In the genomic region with DNA sequence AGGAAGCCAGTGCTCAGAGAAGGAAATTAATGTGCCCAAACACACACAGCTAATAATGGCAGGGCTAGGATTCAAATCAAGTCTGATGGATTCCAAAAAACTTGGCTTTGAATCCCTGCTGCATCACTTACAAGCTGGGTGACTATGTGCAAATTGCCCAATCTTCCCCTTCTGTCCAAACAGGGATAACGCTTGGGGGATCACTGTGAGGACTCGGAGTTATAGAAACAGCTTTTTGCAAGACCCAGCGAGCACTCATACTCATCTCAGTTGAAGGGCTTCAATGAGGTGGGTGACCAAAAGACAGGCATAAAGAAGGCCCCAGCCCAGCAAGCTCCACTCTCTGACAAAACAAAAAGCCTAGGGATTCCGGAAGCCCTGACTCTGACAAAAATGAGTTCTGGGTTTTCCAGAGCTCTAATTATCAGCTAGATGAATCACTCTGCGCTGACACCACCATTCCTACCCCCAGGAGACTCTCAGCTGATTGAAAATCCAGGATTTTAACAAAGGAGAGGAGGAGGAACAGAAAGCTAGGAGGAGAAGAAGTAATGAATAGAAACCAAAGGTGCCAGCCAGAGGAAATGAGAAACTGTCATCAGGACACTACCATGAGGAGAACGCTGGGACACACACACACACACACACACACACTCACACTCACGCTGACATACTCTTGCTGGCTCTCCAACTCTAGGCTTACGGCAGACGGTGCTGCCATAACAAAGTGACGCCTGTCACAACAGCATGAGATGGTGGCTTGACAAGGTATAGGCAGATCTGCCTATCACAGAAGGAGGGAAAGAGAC, we compare ENCODE assay signal across 8 cellular contexts. TPM values are rescaled to one million over a fixed set of nuclear protein-coding genes. Genes with fewer than 3 reads are reported as not detected.
DNase-seq lines count a peak whose midpoint lies in the region; ATAC-seq and TF ChIP-seq lines count a peak whose summit lies in the region.

No MANE protein-coding gene starts in this region.

- no peaks in the 10 kb centered on the region for H3K9me3 Mint-ChIP-seq in endothelial cell (ENCODE audit: unreplicated experiment)

- peak overlapping the region; percentile 90 for H3K4me2 ChIP-seq in neural cell (ENCODE audit: low read length)

- no peak for TF ChIP-seq RAD21 in neural cell (conservative IDR thresholded peaks at IDR 0.05)

- H3K4me3 ChIP-seq in neural cell (ENCODE audit: low read length): peak overlapping the region; percentile 67

- in situ Hi-C loops in SK-MEL-5 (cut with HindIII; ENCODE audit: low pct_unique_long_range_greater_than_20kb, low sequenced_read_pairs): no loop called here

- TF ChIP-seq EP300 in neural cell (conservative IDR thresholded peaks at IDR 0.05; ENCODE audit: poor library complexity, severe bottlenecking): peak; percentile 100

- peaks cover 12% of the 10 kb centered on the region for H3K36me3 Mint-ChIP-seq in endothelial cell (ENCODE audit: low read depth, unreplicated experiment)

- peaks cover 25% of the 10 kb centered on the region for H3K4me1 Mint-ChIP-seq in endothelial cell (ENCODE audit: unreplicated experiment)

- ATAC-seq in GM18868 (IDR thresholded peaks at IDR 0.05; ENCODE audit: unreplicated experiment) (no peak), GM18502 (IDR thresholded peaks at IDR 0.05; ENCODE audit: poor library complexity, unreplicated experiment) (no peak)

- no peaks in the 10 kb centered on the region for H3K9me2 ChIP-seq in neural cell (ENCODE audit: insufficient read depth, low read length)

- H3K27ac Mint-ChIP-seq in endothelial cell (ENCODE audit: unreplicated experiment): peak overlapping the region; percentile 93

- TF ChIP-seq CTCF in endothelial cell (IDR thresholded peaks at IDR 0.05; ENCODE audit: unreplicated experiment) (no peak), neural cell (IDR thresholded peaks at IDR 0.05; ENCODE audit: poor library complexity, severe bottlenecking) (peak; percentile 19), GM20000 (IDR thresholded peaks at IDR 0.05; ENCODE audit: extremely low read depth, missing control alignments) (no peak)

- no peaks in the 10 kb centered on the region for H3K9me3 ChIP-seq in neural cell (ENCODE audit: low read length)

- H3K79me2 ChIP-seq in neural cell (replicated peaks; ENCODE audit: insufficient read depth, low read length): peaks cover 15% of the 10 kb centered on the region

- no peaks in the 10 kb centered on the region for H3K36me3 ChIP-seq in neural cell (ENCODE audit: insufficient read depth, low read length)

- DNase-seq in DMS53 (lab: John Stamatoyannopoulos, UW): peak; percentile 31
- no peak for DNase-seq in DMS53 treated with DMSO at 0.1 percent for 48 hours (lab: John Stamatoyannopoulos, UW; ENCODE audit: unreplicated experiment)
- DNase-seq in SK-MEL-5 (ENCODE audit: low read depth, low spot score): peak; percentile 55
- DNase-seq in endothelial cell (ENCODE audit: low spot score): no peak
- DNase-seq in GM20000 (ENCODE audit: low spot score): no peak

- H3K27ac ChIP-seq in neural cell (ENCODE audit: low read length): peak overlapping the region; percentile 67

- H2AFZ ChIP-seq in neural cell (ENCODE audit: low read depth, low read length): no peak overlapping the region

- H3K9ac ChIP-seq in neural cell (ENCODE audit: low read length): peak overlapping the region; percentile 63

- no peak overlapping the region for H3K4me3 Mint-ChIP-seq in endothelial cell (ENCODE audit: unreplicated experiment)

- H3F3A ChIP-seq in neural cell (ENCODE audit: insufficient read depth, low read length, poor library complexity, severe bottlenecking): peaks cover 6% of the 10 kb centered on the region

- no peaks in the 10 kb centered on the region for H3K27me3 ChIP-seq in neural cell (ENCODE audit: insufficient read depth, low read depth, low read length)

- no peaks in the 10 kb centered on the region for H4K20me1 ChIP-seq in neural cell (ENCODE audit: insufficient read depth)

- peaks cover 6% of the 10 kb centered on the region for H3K27me3 Mint-ChIP-seq in endothelial cell (ENCODE audit: unreplicated experiment)

TF ChIP-seq in neural cell, 6 proteins besides CTCF, POLR2A, EP300 and RAD21:
- TF ChIP-seq, protein P1, sequence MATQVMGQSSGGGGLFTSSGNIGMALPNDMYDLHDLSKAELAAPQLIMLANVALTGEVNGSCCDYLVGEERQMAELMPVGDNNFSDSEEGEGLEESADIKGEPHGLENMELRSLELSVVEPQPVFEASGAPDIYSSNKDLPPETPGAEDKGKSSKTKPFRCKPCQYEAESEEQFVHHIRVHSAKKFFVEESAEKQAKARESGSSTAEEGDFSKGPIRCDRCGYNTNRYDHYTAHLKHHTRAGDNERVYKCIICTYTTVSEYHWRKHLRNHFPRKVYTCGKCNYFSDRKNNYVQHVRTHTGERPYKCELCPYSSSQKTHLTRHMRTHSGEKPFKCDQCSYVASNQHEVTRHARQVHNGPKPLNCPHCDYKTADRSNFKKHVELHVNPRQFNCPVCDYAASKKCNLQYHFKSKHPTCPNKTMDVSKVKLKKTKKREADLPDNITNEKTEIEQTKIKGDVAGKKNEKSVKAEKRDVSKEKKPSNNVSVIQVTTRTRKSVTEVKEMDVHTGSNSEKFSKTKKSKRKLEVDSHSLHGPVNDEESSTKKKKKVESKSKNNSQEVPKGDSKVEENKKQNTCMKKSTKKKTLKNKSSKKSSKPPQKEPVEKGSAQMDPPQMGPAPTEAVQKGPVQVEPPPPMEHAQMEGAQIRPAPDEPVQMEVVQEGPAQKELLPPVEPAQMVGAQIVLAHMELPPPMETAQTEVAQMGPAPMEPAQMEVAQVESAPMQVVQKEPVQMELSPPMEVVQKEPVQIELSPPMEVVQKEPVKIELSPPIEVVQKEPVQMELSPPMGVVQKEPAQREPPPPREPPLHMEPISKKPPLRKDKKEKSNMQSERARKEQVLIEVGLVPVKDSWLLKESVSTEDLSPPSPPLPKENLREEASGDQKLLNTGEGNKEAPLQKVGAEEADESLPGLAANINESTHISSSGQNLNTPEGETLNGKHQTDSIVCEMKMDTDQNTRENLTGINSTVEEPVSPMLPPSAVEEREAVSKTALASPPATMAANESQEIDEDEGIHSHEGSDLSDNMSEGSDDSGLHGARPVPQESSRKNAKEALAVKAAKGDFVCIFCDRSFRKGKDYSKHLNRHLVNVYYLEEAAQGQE (IDR thresholded peaks at IDR 0.05; ENCODE audit: borderline replicate concordance): peak; percentile 63
- TF ChIP-seq EZH2 (IDR thresholded peaks at IDR 0.05; ENCODE audit: borderline replicate concordance, insufficient read depth, low read length, poor library complexity, severe bottlenecking) (no peak), MXI1 (conservative IDR thresholded peaks at IDR 0.05; ENCODE audit: poor library complexity, severe bottlenecking) (peak; percentile 36), TAF1 (IDR thresholded peaks at IDR 0.05; ENCODE audit: low read depth) (peak; percentile 11), POLR2AphosphoS5 (IDR thresholded peaks at IDR 0.05) (peak; percentile 100), SMC3 (conservative IDR thresholded peaks at IDR 0.05; ENCODE audit: poor library complexity) (no peak)

RNA-seq across cellular contexts. Expression of a gene that starts 1.6 kb away (rescaled TPM):
- total RNA-seq in SK-MEL-5 (2014; rRNA removed; shearing (Covaris generic)): 14.5 and 14.6 TPM in 2 replicates
- polyA plus RNA-seq in SK-MEL-5 (2015; cell fraction: cytosol; rRNA removed): 55.8 TPM in 2 replicates
- polyA plus RNA-seq in SK-MEL-5 (2015; cell fraction: nucleus; rRNA removed): 29.8 and 36.3 TPM in 2 replicates
- total RNA-seq in endothelial cell (ENCODE audit: unreplicated experiment): 37.3 TPM
- 8.4 and 10.5 TPM in 2 replicates for polyA plus RNA-seq in neural cell
- polyA minus RNA-seq in neural cell: 17.2 and 19.7 TPM in 2 replicates

RNA-seq across cellular contexts. Expression of a gene that starts 10.4 kb away (rescaled TPM):
- total RNA-seq in SK-MEL-5 (2014; rRNA removed; shearing (Covaris generic)): 5.3 and 6.3 TPM in 2 replicates
- polyA plus RNA-seq in SK-MEL-5 (2015; cell fraction: cytosol; rRNA removed): 73.2 and 77.8 TPM in 2 replicates
- 11.9 and 16.9 TPM in 2 replicates for polyA plus RNA-seq in SK-MEL-5 (2015; cell fraction: nucleus; rRNA removed)
- 22.3 TPM for total RNA-seq in endothelial cell (ENCODE audit: unreplicated experiment)
- 1.3 and 3.2 TPM in 2 replicates for polyA plus RNA-seq in neural cell
- 1.0 and 2.7 TPM in 2 replicates for polyA minus RNA-seq in neural cell

Comparison
In these comparisons a context has a peak if more than half of its experiments do, and no peak if none do; other contexts are left out.
1. DNase-seq: peak in DMS53 (single experiment) and SK-MEL-5 (single experiment); none in DMS53 treated with DMSO at 0.1 percent for 48 hours (single experiment), endothelial cell (single experiment) and GM20000 (single experiment).